ENCODE assay signal across 21 cellular contexts in genomic region chr10:132168571-132169030, GRCh38. TPM values are rescaled to one million over a fixed set of nuclear protein-coding genes. Genes with fewer than 3 reads are reported as not detected.
DNase-seq lines count a peak whose midpoint lies in the region; ATAC-seq and TF ChIP-seq lines count a peak whose summit lies in the region.
"Had no signal": no experiment of that assay in that cellular context is flagged by ENCODE, and none has a peak within 500 bp of the region (broad histone marks: within the 10 kb centered on the region; RNA-seq: fewer than 3 reads in every experiment).

No MANE protein-coding gene starts in this region.

- no peak overlapping the region for H3K4me3 ChIP-seq in BLaER1
- no peak overlapping the region for H3K4me3 ChIP-seq in BLaER1 treated with 17β-estradiol and CSF1 and Interleukin-3, amounts not matched to agents 10 nM and 100 nM

- peaks cover 13% of the 10 kb centered on the region for H3K9me3 Mint-ChIP-seq in glutamatergic neuron (ENCODE audit: unreplicated experiment)
- peaks cover 4 to 5% of the 10 kb centered on the region in 2 donors for H3K9me3 Mint-ChIP-seq in activated T-cell treated with anti-CD3 and anti-CD28 coated beads, Interleukin-2, amount 50 U/mL, for 72 hours
- H3K9me3 Mint-ChIP-seq: CD4-positive, alpha-beta memory T cell had no signal

- 0 out of 2 replicates have a peak overlapping the region, but pooled peaks have one; percentile 92 for H3K4me2 ChIP-seq in BLaER1
- H3K4me2 ChIP-seq in BLaER1 treated with 17β-estradiol and CSF1 and Interleukin-3, amounts not matched to agents 10 nM and 100 nM = peak overlapping the region in 6 of 11 experiments; percentile 12 to 97 (median 82); a peak in 7 of 22 replicates

- no peak overlapping the region for H3K9ac ChIP-seq in BLaER1
- no peak overlapping the region for H3K9ac ChIP-seq in BLaER1 treated with 17β-estradiol and CSF1 and Interleukin-3, amounts not matched to agents 10 nM and 100 nM

- H3K4me1 ChIP-seq in BLaER1 = peaks cover 81% of the 10 kb centered on the region
- peaks cover 54 to 91% (median 79%) of the 10 kb centered on the region in 10 experiments for H3K4me1 ChIP-seq in BLaER1 treated with 17β-estradiol and CSF1 and Interleukin-3, amounts not matched to agents 10 nM and 100 nM
- H3K4me1 ChIP-seq: Caco-2 had no signal

- no peak for TF ChIP-seq CTCF in glutamatergic neuron (IDR thresholded peaks at IDR 0.05; ENCODE audit: partially characterized antibody, unreplicated experiment)

- H3K36me3 Mint-ChIP-seq in glutamatergic neuron (ENCODE audit: unreplicated experiment) = no peaks in the 10 kb centered on the region
- peaks cover 5% of the 10 kb centered on the region in 2 donors for H3K36me3 Mint-ChIP-seq in activated T-cell treated with anti-CD3 and anti-CD28 coated beads, Interleukin-2, amount 50 U/mL, for 72 hours (ENCODE audit: insufficient read depth in 2 of 2)
- H3K36me3 Mint-ChIP-seq: CD4-positive, alpha-beta memory T cell had no signal

- H3K27me3 Mint-ChIP-seq in glutamatergic neuron (ENCODE audit: unreplicated experiment) = peaks cover 10% of the 10 kb centered on the region
- H3K27me3 Mint-ChIP-seq in activated T-cell treated with anti-CD3 and anti-CD28 coated beads, Interleukin-2, amount 50 U/mL, for 72 hours (ENCODE audit: low read depth) = no peaks in the 10 kb centered on the region

- H3K27ac ChIP-seq in BLaER1 = no peak overlapping the region
- H3K27ac ChIP-seq in BLaER1 treated with 17β-estradiol and CSF1 and Interleukin-3, amounts not matched to agents 10 nM and 100 nM = no peak overlapping the region

- ATAC-seq in activated T-cell treated with anti-CD3 and anti-CD28 coated beads, Interleukin-2, amount 50 U/mL, for 72 hours (replicated peaks in 1 of 2) = no peak
- no peak for ATAC-seq in HG03378 (IDR thresholded peaks at IDR 0.05; ENCODE audit: unreplicated experiment)
- ATAC-seq: HepG2 had no signal

- intact Hi-C loops in posterior cingulate gyrus (cut with DNase I) = no loop called here

- H3K27me3 ChIP-seq in BLaER1 = no peaks in the 10 kb centered on the region
- H3K27me3 ChIP-seq in BLaER1 treated with 17β-estradiol and CSF1 and Interleukin-3, amounts not matched to agents 10 nM and 100 nM = peaks cover 0 to 56% (median 11%) of the 10 kb centered on the region in 11 experiments; a peak in 15 of 22 replicates

- H3K4me1 Mint-ChIP-seq in glutamatergic neuron (ENCODE audit: low read depth, unreplicated experiment) = peaks cover 6% of the 10 kb centered on the region
- H3K4me1 Mint-ChIP-seq in activated T-cell treated with anti-CD3 and anti-CD28 coated beads, Interleukin-2, amount 50 U/mL, for 72 hours (ENCODE audit: low read depth) = peaks cover 16% of the 10 kb centered on the region

- H3K27ac Mint-ChIP-seq in glutamatergic neuron (ENCODE audit: unreplicated experiment) = no peak overlapping the region
- no peak overlapping the region for H3K27ac Mint-ChIP-seq in activated T-cell treated with anti-CD3 and anti-CD28 coated beads, Interleukin-2, amount 50 U/mL, for 72 hours
- H3K27ac Mint-ChIP-seq: CD4-positive, alpha-beta memory T cell had no signal

- H3K9me3 ChIP-seq in BLaER1 = no peaks in the 10 kb centered on the region
- H3K9me3 ChIP-seq in BLaER1 treated with 17β-estradiol and CSF1 and Interleukin-3, amounts not matched to agents 10 nM and 100 nM (replicated peaks in 1 of 11) = no peaks in the 10 kb centered on the region

- H3K4me3 Mint-ChIP-seq in glutamatergic neuron (ENCODE audit: unreplicated experiment) = no peak overlapping the region
- no peak overlapping the region for H3K4me3 Mint-ChIP-seq in activated T-cell treated with anti-CD3 and anti-CD28 coated beads, Interleukin-2, amount 50 U/mL, for 72 hours
- H3K4me3 Mint-ChIP-seq: CD4-positive, alpha-beta memory T cell had no signal

- DNase-seq in glutamatergic neuron (peak; percentile 15), posterior cingulate gyrus (peak in 6 of 10 donors; percentile 42 to 93 (median 78))
- no peak for DNase-seq in activated T-cell treated with anti-CD3 and anti-CD28 coated beads, Interleukin-2, amount 50 U/mL, for 72 hours
- DNase-seq in NK-92 treated with Interleukin-12 subunit alpha and Interleukin-12 subunit beta, amount 100 ng/mL, for 24 hours (lab: John Stamatoyannopoulos, UW) = no peak
- DNase-seq: Caco-2; CD4-positive, alpha-beta memory T cell; DMS153; H7; KBM-7; MM.1S; NCI-H1092; NCI-H1436 treated with DMSO at 0.1 percent for 48 hours; NCI-H2029 treated with DMSO at 0.1 percent for 48 hours; NCI-H226; NCI-H510A treated with DMSO at 0.1 percent for 48 hours; NCI-H774; OCI-M1 had no signal

- H4K20me1 ChIP-seq in BLaER1 = peaks cover 25% of the 10 kb centered on the region
- H4K20me1 ChIP-seq in BLaER1 treated with 17β-estradiol and CSF1 and Interleukin-3, amounts not matched to agents 10 nM and 100 nM = peaks cover 0 to 43% (median 16%) of the 10 kb centered on the region in 11 experiments; a peak in 17 of 22 replicates

- H3K36me3 ChIP-seq in BLaER1 = no peaks in the 10 kb centered on the region
- no peaks in the 10 kb centered on the region for H3K36me3 ChIP-seq in BLaER1 treated with 17β-estradiol and CSF1 and Interleukin-3, amounts not matched to agents 10 nM and 100 nM

RNA-seq across cellular contexts. Expression of gene DPYSL4, which starts 18.1 kb away (rescaled TPM):
- 402 TPM for total RNA-seq in glutamatergic neuron (ENCODE audit: unreplicated experiment)
- total RNA-seq in activated T-cell treated with anti-CD3 and anti-CD28 coated beads, Interleukin-2, amount 50 U/mL, for 72 hours = 1 to 10 TPM; 4.8 to 9.9 TPM
- total RNA-seq: Caco-2 had no signal

Comparison
In these comparisons a context has a peak if more than half of its experiments do, and no peak if none do; other contexts are left out.
1. DNase-seq: peak in glutamatergic neuron (single experiment) and posterior cingulate gyrus (6 of 10); none in activated T-cell treated with anti-CD3 and anti-CD28 coated beads, Interleukin-2, amount 50 U/mL, for 72 hours (0 of 2) and NK-92 treated with Interleukin-12 subunit alpha and Interleukin-12 subunit beta, amount 100 ng/mL, for 24 hours (single experiment).
2. RNA of gene DPYSL4, which starts 18.1 kb away (total RNA-seq): 402 TPM in glutamatergic neuron (single experiment); 4.8 to 9.9 TPM in activated T-cell treated with anti-CD3 and anti-CD28 coated beads, Interleukin-2, amount 50 U/mL, for 72 hours; every median in the first group is over 10 times any median in the second.